8 cellular contexts compared by ENCODE assay signal in the genomic region with DNA sequence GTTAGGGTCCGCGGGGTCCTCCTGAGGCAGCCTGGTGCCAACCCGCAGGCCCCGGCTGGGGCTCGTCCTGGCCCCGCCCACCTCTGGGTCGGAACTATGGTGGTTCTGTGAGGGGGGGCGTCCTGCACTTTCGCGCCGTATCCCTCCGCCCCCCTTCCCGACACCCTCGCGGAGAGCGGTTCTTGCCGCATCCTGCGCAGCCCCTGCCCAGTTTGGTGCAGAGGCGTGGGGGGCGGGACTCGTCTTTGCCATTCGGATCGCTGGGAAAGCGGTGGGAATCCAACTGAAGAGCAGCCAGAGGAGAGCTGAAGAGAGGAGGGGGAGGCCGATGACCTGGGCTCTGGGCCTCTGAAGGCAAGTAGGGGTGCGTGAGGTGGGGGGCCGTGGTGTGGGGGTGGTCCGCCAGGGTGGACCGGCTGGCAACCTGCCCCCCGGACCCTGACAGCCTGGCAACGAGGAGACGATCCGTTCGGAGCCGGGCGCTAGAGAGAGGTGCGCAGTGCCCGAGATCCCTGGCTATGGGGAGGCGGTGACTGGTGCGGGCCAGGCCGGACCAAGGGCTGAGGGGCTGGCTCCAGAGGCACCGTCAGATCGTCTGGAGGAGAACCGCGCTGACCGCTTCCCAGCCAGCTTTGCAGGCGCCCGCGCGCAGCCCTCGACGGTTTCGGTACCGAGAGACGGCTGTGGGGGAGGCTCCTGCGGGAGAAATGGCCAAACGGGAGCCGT. TPM values are rescaled to one million over a fixed set of nuclear protein-coding genes. Genes with fewer than 3 reads are reported as not detected.
DNase-seq lines count a peak whose midpoint lies in the region; ATAC-seq and TF ChIP-seq lines count a peak whose summit lies in the region.

GPRASP1 (plus strand) TSS at position 242 of the 726 bp plus-strand sequence. CDS start 2,431 bp downstream, outside the sequence.

- H3K27me3 Mint-ChIP-seq in CD4-positive, alpha-beta memory T cell, result no peaks in the 10 kb centered on the region
- no peaks in the 10 kb centered on the region for H3K27me3 Mint-ChIP-seq in activated CD8-positive, alpha-beta T cell treated with anti-CD3 and anti-CD28 coated beads for 36 hours

- TF ChIP-seq CTCF in activated CD8-positive, alpha-beta T cell treated with anti-CD3 and anti-CD28 coated beads for 36 hours (IDR thresholded peaks at IDR 0.05), result no peak

- H3K4me1 Mint-ChIP-seq in CD4-positive, alpha-beta memory T cell, result peaks cover 14 to 35% (median 20%) of the 10 kb centered on the region in 4 donors
- peaks cover 19% of the 10 kb centered on the region for H3K4me1 Mint-ChIP-seq in activated CD8-positive, alpha-beta T cell treated with anti-CD3 and anti-CD28 coated beads for 36 hours (ENCODE audit: low read depth)

- POLR2A ChIA-PET in CD4-positive, alpha-beta memory T cell (lab: Charles Lee; ENCODE audit: partially characterized antibody), result interaction anchor here (0.7 to 1.7 kb wide), 4 partner anchors 9 to 1260 kb away, joined by 3 to 17 read pairs (median 4); partner anchors contain the start of genes ARMCX5, GPRASP3 and RPL36A
- POLR2A ChIA-PET in activated CD8-positive, alpha-beta T cell treated with anti-CD3 and anti-CD28 coated beads for 36 hours (lab: Charles Lee), result no interaction called here

- H3K4me1 ChIP-seq in CD4-positive, alpha-beta memory T cell (ENCODE audit: insufficient read depth, low read length), result peaks cover 9% of the 10 kb centered on the region
- H3K4me1 ChIP-seq in HUES48 (ENCODE audit: control insufficient read depth, insufficient read depth, low read length), result no peaks in the 10 kb centered on the region

- no peak within 1 kb of the TSS for H3K9ac ChIP-seq in HUES48 (ENCODE audit: low read depth, low read length)

- peak within 1 kb of the TSS; percentile 29 to 67 for H3K4me3 ChIP-seq in CD4-positive, alpha-beta memory T cell (ENCODE audit: low read length in 2 of 2)
- peak within 1 kb of the TSS; percentile 62 for H3K4me3 ChIP-seq in HUES48 (ENCODE audit: low read depth, low read length)

- H3K9me3 Mint-ChIP-seq in CD4-positive, alpha-beta memory T cell, result peaks cover 0 to 2% (median 0%) of the 10 kb centered on the region in 8 donors
- no peaks in the 10 kb centered on the region for H3K9me3 Mint-ChIP-seq in activated CD8-positive, alpha-beta T cell treated with anti-CD3 and anti-CD28 coated beads for 36 hours

- no peaks in the 10 kb centered on the region for H3K9me3 ChIP-seq in CD4-positive, alpha-beta memory T cell (ENCODE audit: control insufficient read depth in 1 of 2, low read length in 2 of 2)
- H3K9me3 ChIP-seq in HUES48 (ENCODE audit: control insufficient read depth, insufficient read depth, low read length), result peaks cover 2% of the 10 kb centered on the region; the same call in 1 of the 2 replicates

- no peaks in the 10 kb centered on the region for H3K36me3 ChIP-seq in CD4-positive, alpha-beta memory T cell (ENCODE audit: insufficient read depth, low read length)
- no peaks in the 10 kb centered on the region for H3K36me3 ChIP-seq in HUES48 (ENCODE audit: control insufficient read depth, insufficient read depth, low read length)

- ATAC-seq in activated CD8-positive, alpha-beta T cell treated with anti-CD3 and anti-CD28 coated beads for 36 hours, result peak; percentile 54

- peak; percentile 67 to 75 (median 72) for DNase-seq in CD4-positive, alpha-beta memory T cell
- DNase-seq in activated CD8-positive, alpha-beta T cell treated with anti-CD3 and anti-CD28 coated beads for 36 hours, result peak; percentile 44
- peak; percentile 60 for DNase-seq in effector CD8-positive, alpha-beta T cell (lab: John Stamatoyannopoulos, UW)
- DNase-seq in medulla oblongata (ENCODE audit: extremely low spot score), result peak; percentile 41
- DNase-seq in stimulated activated CD8-positive, alpha-beta memory T cell treated with anti-CD3 and anti-CD28 coated beads, Interleukin-2, amount 100 ng/mL, for 1 hour (ENCODE audit: low read depth in 2 of 2), result peak; percentile 19 to 36
- no peak for DNase-seq in germinal center (ENCODE audit: low spot score)
- no peak for DNase-seq in COLO829 (ENCODE audit: low spot score)

- peak within 1 kb of the TSS; percentile 53 for H3K27ac ChIP-seq in CD4-positive, alpha-beta memory T cell (ENCODE audit: low read depth, low read length)
- no peak within 1 kb of the TSS for H3K27ac ChIP-seq in HUES48 (ENCODE audit: low read depth, low read length)

- peak within 1 kb of the TSS; percentile 87 to 99 (median 97) for H3K27ac Mint-ChIP-seq in CD4-positive, alpha-beta memory T cell
- H3K27ac Mint-ChIP-seq in activated CD8-positive, alpha-beta T cell treated with anti-CD3 and anti-CD28 coated beads for 36 hours, result peak within 1 kb of the TSS; percentile 90

- H3K36me3 Mint-ChIP-seq in CD4-positive, alpha-beta memory T cell, result peaks cover 14 to 16% of the 10 kb centered on the region in 2 donors
- peaks cover 18% of the 10 kb centered on the region for H3K36me3 Mint-ChIP-seq in activated CD8-positive, alpha-beta T cell treated with anti-CD3 and anti-CD28 coated beads for 36 hours (ENCODE audit: low read depth)

- H3K4me3 Mint-ChIP-seq in CD4-positive, alpha-beta memory T cell, result peak within 1 kb of the TSS; percentile 91 to 100 (median 98)
- H3K4me3 Mint-ChIP-seq in activated CD8-positive, alpha-beta T cell treated with anti-CD3 and anti-CD28 coated beads for 36 hours, result peak within 1 kb of the TSS; percentile 87

- H3K27me3 ChIP-seq in CD4-positive, alpha-beta memory T cell (ENCODE audit: insufficient read depth, low read length), result no peaks in the 10 kb centered on the region
- peaks cover 13% of the 10 kb centered on the region; the same call in 1 of the 2 replicates for H3K27me3 ChIP-seq in HUES48 (ENCODE audit: control insufficient read depth, insufficient read depth, low read length)

- CTCF ChIA-PET in CD4-positive, alpha-beta memory T cell (lab: Charles Lee; ENCODE audit: partially characterized antibody), result interaction anchor here (0.9 kb wide), 1 partner anchor 9 kb away, joined by 3 read pairs; no protein-coding TSS in a partner anchor
- CTCF ChIA-PET in activated CD8-positive, alpha-beta T cell treated with anti-CD3 and anti-CD28 coated beads for 36 hours (lab: Charles Lee), result no interaction called here

- intact Hi-C loops in CD4-positive, alpha-beta memory T cell (cut with micrococcal nuclease), result loop anchor here (1.0 to 10.0 kb wide), 4 partner anchors 8 to 1237 kb away; partner anchors contain the start of gene ARMCX5
- intact Hi-C loops in activated CD8-positive, alpha-beta T cell treated with anti-CD3 and anti-CD28 coated beads for 36 hours (cut with micrococcal nuclease), result no loop called here

RNA-seq across cellular contexts. Expression of gene GPRASP1, which starts in this region (rescaled TPM):
- total RNA-seq in CD4-positive, alpha-beta memory T cell, result 10 to 100 TPM; 51.4 to 51.7 TPM
- polyA plus RNA-seq in CD4-positive, alpha-beta memory T cell, result 1 to 10 TPM; 1.9 to 9.2 TPM
- 1 to 10 TPM; 3.0 to 3.9 TPM for total RNA-seq in activated CD8-positive, alpha-beta T cell treated with anti-CD3 and anti-CD28 coated beads for 36 hours

Comparison
In these comparisons a context has a peak if more than half of its experiments do, and no peak if none do; other contexts are left out.
1. RNA of gene GPRASP1 (total RNA-seq): 51.4 to 51.7 TPM in CD4-positive, alpha-beta memory T cell; 3.0 to 3.9 TPM in activated CD8-positive, alpha-beta T cell treated with anti-CD3 and anti-CD28 coated beads for 36 hours; every median in the first group is over 10 times any median in the second.
2. DNase-seq: peak in CD4-positive, alpha-beta memory T cell (5 of 5), activated CD8-positive, alpha-beta T cell treated with anti-CD3 and anti-CD28 coated beads for 36 hours (single experiment), effector CD8-positive, alpha-beta T cell (single experiment), medulla oblongata (single experiment) and stimulated activated CD8-positive, alpha-beta memory T cell treated with anti-CD3 and anti-CD28 coated beads, Interleukin-2, amount 100 ng/mL, for 1 hour (2 of 2); none in germinal center (single experiment) and COLO829 (single experiment).